In genomic region chr5:31860726-31861432, GRCh38 we compare ENCODE assay signal across 26 cellular contexts.
DNase-seq lines count a peak whose midpoint lies in the region; ATAC-seq, FAIRE-seq and TF ChIP-seq lines count a peak whose summit lies in the region.
"Had no signal": no experiment of that assay in that cellular context is flagged by ENCODE, and none has a peak within 500 bp of the region (broad histone marks: within the 10 kb centered on the region; RNA-seq: fewer than 3 reads in every experiment).

No MANE protein-coding gene starts in this region.

- ATAC-seq in left ventricle myocardium superior = peak; percentile 41
- peak; percentile 48 for ATAC-seq in esophagus mucosa
- no peak for ATAC-seq in HG03442 (IDR thresholded peaks at IDR 0.05; ENCODE audit: unreplicated experiment)
- ATAC-seq: HepG2; sciatic nerve; stimulated activated naive CD8-positive, alpha-beta T cell treated with anti-CD3 and anti-CD28 coated beads, Interleukin-15, amount 100 ng/mL, for 72 hours had no signal

- DNase-seq in NCI-H82 (lab: John Stamatoyannopoulos, UW) (peak; percentile 18), NCI-H82 treated with DMSO at 0.1 percent for 48 hours (lab: John Stamatoyannopoulos, UW; ENCODE audit: unreplicated experiment) (no peak), left ventricle myocardium superior (no peak), cardiac septum (ENCODE audit: low spot score) (no peak), NCI-H345 (lab: John Stamatoyannopoulos, UW) (no peak), GM12892 (ENCODE audit: insufficient read length) (no peak)
- DNase-seq: activated CD4-positive, alpha-beta memory T cell treated with anti-CD3 and anti-CD28 coated beads for 36 hours; activated CD4-positive, CD25-positive, alpha-beta regulatory T cell; aorta; CD4-positive, alpha-beta memory T cell; central memory CD4-positive, alpha-beta T cell; dorsolateral prefrontal cortex; EL; erythroblast; foreskin melanocyte; NCI-H1048; NCI-H1694 treated with DMSO at 0.1 percent for 48 hours; NCI-H2171; NCI-H748 treated with DMSO at 0.1 percent for 48 hours; OCI-M1; stimulated activated naive CD8-positive, alpha-beta T cell treated with anti-CD3 and anti-CD28 coated beads, Interleukin-15, amount 100 ng/mL, for 72 hours; tibial artery had no signal

- FAIRE-seq in GM12892 (lab: Jason Lieb, UNC) = no peak
- FAIRE-seq: HepG2 had no signal

- TF ChIP-seq POLR2A in GM12892 (IDR thresholded peaks at IDR 0.05; ENCODE audit: low read depth, low read length) = no peak

- intact Hi-C loops in left ventricle myocardium superior (cut with micrococcal nuclease) (no loop called here), cardiac septum (cut with DNase I) (no loop called here)
